In the genomic region with DNA sequence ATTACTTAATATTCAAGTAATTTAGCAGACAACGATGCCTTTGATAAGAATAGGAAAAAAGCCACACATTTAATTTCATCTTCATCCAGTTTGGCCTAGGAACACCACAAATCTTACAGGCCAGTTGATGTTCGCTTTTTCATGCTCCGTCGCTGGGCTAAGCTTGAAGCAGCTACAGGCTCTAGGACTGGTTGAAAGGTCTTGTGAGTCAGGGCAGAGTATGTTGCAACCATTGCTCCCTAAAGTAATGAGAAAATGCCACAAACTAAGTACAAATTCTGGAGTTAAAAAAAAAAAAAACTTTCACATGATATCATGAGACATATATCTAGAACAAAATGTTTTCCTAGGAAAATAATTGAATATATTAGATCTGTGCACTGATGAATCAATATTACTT, we compare ENCODE assay signal across 26 cellular contexts.
A peak's percentile ranks its signal among the peaks of the same experiment; 100 is the strongest.
DNase-seq lines count a peak whose midpoint lies in the region; TF ChIP-seq lines count a peak whose summit lies in the region.
"Had no signal": no experiment of that assay in that cellular context is flagged by ENCODE, and none has a peak within 500 bp of the region (broad histone marks: within the 10 kb centered on the region; RNA-seq: fewer than 3 reads in every experiment).

No MANE protein-coding gene starts in this region.

- no peaks in the 10 kb centered on the region for H3F3A ChIP-seq in neural progenitor cell (ENCODE audit: low read depth)

- peaks cover 8% of the 10 kb centered on the region for H3K9me3 Mint-ChIP-seq in neural progenitor cell
- H3K9me3 Mint-ChIP-seq: activated naive CD8-positive, alpha-beta T cell treated with anti-CD3 and anti-CD28 coated beads for 36 hours; CD4-positive, alpha-beta T cell had no signal

- H3K36me3 ChIP-seq in mesenchymal stem cell (ENCODE audit: control insufficient read depth in 1 of 2, insufficient read depth in 2 of 2, low read depth in 1 of 2, low read length in 2 of 2) = no peaks in the 10 kb centered on the region
- no peaks in the 10 kb centered on the region for H3K36me3 ChIP-seq in mesendoderm (ENCODE audit: control insufficient read depth, insufficient read depth, low read length)
- H3K36me3 ChIP-seq in Karpas-422 (ENCODE audit: insufficient read depth, low read length) = no peaks in the 10 kb centered on the region
- no peaks in the 10 kb centered on the region for H3K36me3 ChIP-seq in neural progenitor cell
- H3K36me3 ChIP-seq: MG63, pancreas, thyroid gland had no signal

- H3K36me3 Mint-ChIP-seq in neural progenitor cell = no peaks in the 10 kb centered on the region
- H3K36me3 Mint-ChIP-seq: activated naive CD8-positive, alpha-beta T cell treated with anti-CD3 and anti-CD28 coated beads for 36 hours had no signal

- H3K9ac ChIP-seq in mesenchymal stem cell (ENCODE audit: low read length) (no peak overlapping the region), mesendoderm (ENCODE audit: low read length) (no peak overlapping the region), Karpas-422 (ENCODE audit: low read length) (no peak overlapping the region), neural progenitor cell (no peak overlapping the region)

- 90% methylated on average over 2 of the region's 4 CpGs for WGBS in mesenchymal stem cell
- no CpG with 5 or more reads among the region's 4 CpGs for WGBS in mesendoderm (ENCODE audit: extremely low coverage, insufficient coverage, low lambda C conversion rate)

- no peaks in the 10 kb centered on the region for H3K27me3 ChIP-seq in mesenchymal stem cell (ENCODE audit: control insufficient read depth in 1 of 2, insufficient read depth in 1 of 2, low read length in 2 of 2)
- no peaks in the 10 kb centered on the region for H3K27me3 ChIP-seq in mesendoderm (ENCODE audit: insufficient read depth, low read length, poor library complexity)
- H3K27me3 ChIP-seq in Karpas-422 (ENCODE audit: low read length) = no peaks in the 10 kb centered on the region
- no peaks in the 10 kb centered on the region for H3K27me3 ChIP-seq in neural progenitor cell
- H3K27me3 ChIP-seq: MG63, thyroid gland had no signal

- H3K79me2 ChIP-seq in mesendoderm (ENCODE audit: control insufficient read depth, insufficient read depth, low read length) (no peaks in the 10 kb centered on the region), Karpas-422 (ENCODE audit: low read length) (no peaks in the 10 kb centered on the region), neural progenitor cell (ENCODE audit: low read depth) (no peaks in the 10 kb centered on the region)

- H3K18ac ChIP-seq in mesenchymal stem cell (ENCODE audit: low read depth in 1 of 2, low read length in 2 of 2) (no peak overlapping the region), mesendoderm (ENCODE audit: low read length) (no peak overlapping the region)

- H3K4me3 ChIP-seq in epithelial cell of proximal tubule (ENCODE audit: low read depth, low read length) (no peak overlapping the region), mesenchymal stem cell (ENCODE audit: insufficient read depth in 1 of 2, low read depth in 1 of 2, low read length in 2 of 2) (no peak overlapping the region), mesendoderm (ENCODE audit: low read length) (no peak overlapping the region), Karpas-422 (ENCODE audit: low read length) (no peak overlapping the region), neural progenitor cell (no peak overlapping the region)
- H3K4me3 ChIP-seq: MG63, mucosa of descending colon, pancreas, thyroid gland had no signal

- no peaks in the 10 kb centered on the region for H3K9me2 ChIP-seq in Karpas-422 (replicated peaks; ENCODE audit: insufficient read depth, low read length)

- H3K14ac ChIP-seq in mesenchymal stem cell (ENCODE audit: low read length in 2 of 2) = no peak overlapping the region

- no peak overlapping the region for H4K8ac ChIP-seq in mesenchymal stem cell (ENCODE audit: low read length)
- H4K8ac ChIP-seq in mesendoderm (ENCODE audit: low read depth, low read length) = no peak overlapping the region

- no peaks in the 10 kb centered on the region for H3K27me3 Mint-ChIP-seq in neural progenitor cell (ENCODE audit: insufficient read depth, low read depth)
- H3K27me3 Mint-ChIP-seq: activated naive CD8-positive, alpha-beta T cell treated with anti-CD3 and anti-CD28 coated beads for 36 hours; CD4-positive, alpha-beta T cell; stimulated activated naive CD8-positive, alpha-beta T cell treated with anti-CD3 and anti-CD28 coated beads, Interleukin-15, Interleukin-2, amounts not matched to agents 100 ng/mL and 50 ng/mL, for 24 hours had no signal

- H3K27ac ChIP-seq in mesenchymal stem cell (ENCODE audit: low read length, poor library complexity, severe bottlenecking) (no peak overlapping the region), mesendoderm (ENCODE audit: low read depth, low read length) (no peak overlapping the region), Karpas-422 (ENCODE audit: low read length) (no peak overlapping the region), neural progenitor cell (no peak overlapping the region)
- H3K27ac ChIP-seq: pancreas, thyroid gland had no signal

- H3K27ac Mint-ChIP-seq in neural progenitor cell = no peak overlapping the region
- H3K27ac Mint-ChIP-seq: activated naive CD8-positive, alpha-beta T cell treated with anti-CD3 and anti-CD28 coated beads for 36 hours; CD4-positive, alpha-beta T cell; nephron; stimulated activated naive CD8-positive, alpha-beta T cell treated with anti-CD3 and anti-CD28 coated beads, Interleukin-15, Interleukin-2, amounts not matched to agents 100 ng/mL and 50 ng/mL, for 24 hours had no signal

- H4K91ac ChIP-seq in mesenchymal stem cell (ENCODE audit: low read length) = no peak overlapping the region

- no peaks in the 10 kb centered on the region for H3K4me1 ChIP-seq in mesenchymal stem cell (ENCODE audit: control insufficient read depth, insufficient read depth, low read depth, low read length)
- H3K4me1 ChIP-seq in mesendoderm (ENCODE audit: control insufficient read depth, low read depth, low read length) = no peaks in the 10 kb centered on the region
- no peaks in the 10 kb centered on the region for H3K4me1 ChIP-seq in Karpas-422 (ENCODE audit: low read length)
- H3K4me1 ChIP-seq in neural progenitor cell = no peaks in the 10 kb centered on the region
- H3K4me1 ChIP-seq: pancreas, thyroid gland had no signal

- H4K5ac ChIP-seq in mesendoderm (ENCODE audit: low read length) = no peak overlapping the region

- H2AK5ac ChIP-seq in mesenchymal stem cell (ENCODE audit: low read length, severe bottlenecking) (no peak overlapping the region), mesendoderm (ENCODE audit: low read length) (no peak overlapping the region)

- H3K4me1 Mint-ChIP-seq in neural progenitor cell = no peaks in the 10 kb centered on the region
- H3K4me1 Mint-ChIP-seq: activated naive CD8-positive, alpha-beta T cell treated with anti-CD3 and anti-CD28 coated beads for 36 hours; nephron had no signal

- DNase-seq in EH (ENCODE audit: low read depth) = peak; percentile 4
- DNase-seq in MV-4-11 (lab: John Stamatoyannopoulos, UW) = peak; percentile 57
- DNase-seq in epithelial cell of proximal tubule (ENCODE audit: low read depth) = peak; percentile 12
- peak; percentile 34 for DNase-seq in mesenchymal stem cell
- no peak for DNase-seq in mesendoderm
- DNase-seq in Karpas-422 = no peak
- no peak for DNase-seq in NK-92 treated with Interleukin-12 subunit alpha and Interleukin-12 subunit beta, amount 100 ng/mL, for 24 hours (lab: John Stamatoyannopoulos, UW)
- no peak for DNase-seq in neural progenitor cell (ENCODE audit: low spot score)
- DNase-seq: activated CD4-positive, alpha-beta T cell treated with anti-CD3 and anti-CD28 coated beads, Interleukin-2, amount 50 U/mL, for 48 hours; activated CD4-positive, CD25-positive, alpha-beta regulatory T cell; activated CD8-positive, alpha-beta memory T cell treated with anti-CD3 and anti-CD28 coated beads, Interleukin-2, amount 50 U/mL, for 4 hours; activated naive CD8-positive, alpha-beta T cell treated with anti-CD3 and anti-CD28 coated beads for 36 hours; CD4-positive, alpha-beta T cell; effector CD4-positive, alpha-beta T cell; erythroblast; islet precursor cell; MG63; mucosa of descending colon; NCI-H1694 treated with DMSO at 0.1 percent for 48 hours; NCI-H82; pancreas; right cardiac atrium; SW 1271; thyroid gland had no signal

- TF ChIP-seq CTCF in epithelial cell of proximal tubule (conservative IDR thresholded peaks at IDR 0.05; ENCODE audit: low read depth, low read length) (no peak), neural progenitor cell (IDR thresholded peaks at IDR 0.05) (no peak)

- H4K20me1 ChIP-seq in Karpas-422 (ENCODE audit: insufficient read depth, low read depth, low read length) = no peaks in the 10 kb centered on the region
- H4K20me1 ChIP-seq in neural progenitor cell (ENCODE audit: low read depth) = no peaks in the 10 kb centered on the region

- H3K23ac ChIP-seq in mesenchymal stem cell (ENCODE audit: low read length in 2 of 2) (no peak overlapping the region), mesendoderm (ENCODE audit: low read length) (no peak overlapping the region)

- no peak overlapping the region for H2BK120ac ChIP-seq in mesenchymal stem cell (ENCODE audit: low read depth, low read length)
- no peak overlapping the region for H2BK120ac ChIP-seq in mesendoderm (ENCODE audit: low read depth, low read length)

- no peak overlapping the region for H3K56ac ChIP-seq in mesendoderm (ENCODE audit: low read length)

- H3K4me2 ChIP-seq in mesenchymal stem cell (ENCODE audit: low read length, poor library complexity, severe bottlenecking) = no peak overlapping the region
- H3K4me2 ChIP-seq in mesendoderm (ENCODE audit: low read length) = no peak overlapping the region
- H3K4me2 ChIP-seq in Karpas-422 (ENCODE audit: low read depth, low read length, poor library complexity, severe bottlenecking) = no peak overlapping the region
- no peak overlapping the region for H3K4me2 ChIP-seq in neural progenitor cell

- no peaks in the 10 kb centered on the region for H3K9me3 ChIP-seq in mesenchymal stem cell (ENCODE audit: control insufficient read depth, low read length)
- no peaks in the 10 kb centered on the region for H3K9me3 ChIP-seq in Karpas-422 (ENCODE audit: low read length)
- peaks cover 11% of the 10 kb centered on the region for H3K9me3 ChIP-seq in neural progenitor cell (ENCODE audit: low read depth)
- H3K9me3 ChIP-seq: MG63, mucosa of descending colon, pancreas, thyroid gland had no signal

- H2BK15ac ChIP-seq in mesenchymal stem cell (ENCODE audit: low read depth, poor library complexity, severe bottlenecking) = no peak overlapping the region
- no peak overlapping the region for H2BK15ac ChIP-seq in mesendoderm (replicated peaks; ENCODE audit: low read depth)

- no peaks in the 10 kb centered on the region for H3K79me1 ChIP-seq in mesenchymal stem cell (replicated peaks; ENCODE audit: low read length, poor library complexity, severe bottlenecking)
- no peaks in the 10 kb centered on the region for H3K79me1 ChIP-seq in mesendoderm (ENCODE audit: low read length)

- H3K4me3 Mint-ChIP-seq in neural progenitor cell = no peak overlapping the region
- H3K4me3 Mint-ChIP-seq: activated naive CD8-positive, alpha-beta T cell treated with anti-CD3 and anti-CD28 coated beads for 36 hours; CD4-positive, alpha-beta T cell; nephron; stimulated activated naive CD8-positive, alpha-beta T cell treated with anti-CD3 and anti-CD28 coated beads, Interleukin-15, Interleukin-2, amounts not matched to agents 100 ng/mL and 50 ng/mL, for 24 hours had no signal

- no peak overlapping the region for H2BK5ac ChIP-seq in mesenchymal stem cell (ENCODE audit: low read depth, low read length, poor library complexity, severe bottlenecking)
- no peak overlapping the region for H2BK5ac ChIP-seq in mesendoderm (ENCODE audit: low read length)

- no peak overlapping the region for H2BK12ac ChIP-seq in mesenchymal stem cell (ENCODE audit: low read length in 2 of 2)

- H3K4ac ChIP-seq in mesenchymal stem cell (ENCODE audit: low read depth in 1 of 2, low read length in 2 of 2) (no peak overlapping the region), mesendoderm (ENCODE audit: low read depth, low read length) (no peak overlapping the region)

- H2AFZ ChIP-seq in mesenchymal stem cell (ENCODE audit: low read depth, low read length) (no peak overlapping the region), Karpas-422 (ENCODE audit: low read length) (no peak overlapping the region), neural progenitor cell (replicated peaks) (no peak overlapping the region)

Comparison
In these comparisons a context has a peak if more than half of its experiments do, and no peak if none do; other contexts are left out.
1. DNase-seq: peak in EH (single experiment), MV-4-11 (single experiment), epithelial cell of proximal tubule (single experiment) and mesenchymal stem cell (single experiment); none in mesendoderm (single experiment), Karpas-422 (single experiment), NK-92 treated with Interleukin-12 subunit alpha and Interleukin-12 subunit beta, amount 100 ng/mL, for 24 hours (single experiment) and neural progenitor cell (single experiment).